ENCODE assay signal across 11 cellular contexts in the genomic region with DNA sequence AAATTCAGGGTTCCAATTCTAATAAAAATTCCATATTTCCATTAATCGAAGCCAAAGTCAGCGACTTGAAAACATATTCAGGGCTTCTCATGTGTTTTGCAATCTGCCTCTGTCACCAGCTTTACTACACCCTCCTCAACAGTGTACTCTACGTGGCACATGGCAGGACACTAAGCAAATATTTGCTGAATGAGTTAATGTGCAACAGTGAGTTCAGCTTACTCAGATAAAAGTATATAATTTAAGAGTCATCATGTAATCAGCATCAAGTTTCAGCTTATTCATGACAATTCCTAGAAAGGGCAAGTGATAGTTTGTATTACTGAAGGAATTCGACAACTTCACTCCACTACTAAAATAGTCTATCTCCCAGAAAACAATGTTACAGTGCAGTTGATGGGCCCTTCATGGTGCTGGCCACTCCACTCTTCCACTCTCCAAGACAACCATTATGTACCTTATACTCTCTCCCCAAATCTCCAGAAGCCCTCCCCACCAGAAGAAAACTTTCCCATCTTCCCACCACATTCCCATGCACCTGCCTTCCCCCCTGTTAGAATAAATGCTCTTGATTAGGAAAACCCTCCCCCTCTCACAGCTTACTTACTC.
DNase-seq lines count a peak whose midpoint lies in the region; ATAC-seq and TF ChIP-seq lines count a peak whose summit lies in the region.
"Had no signal": no experiment of that assay in that cellular context is flagged by ENCODE, and none has a peak within 500 bp of the region (broad histone marks: within the 10 kb centered on the region; RNA-seq: fewer than 3 reads in every experiment).

No MANE protein-coding gene starts in this region.

- TF ChIP-seq CTCF in RWPE1 (conservative IDR thresholded peaks at IDR 0.05; ENCODE audit: low read depth) (no peak), fibroblast of villous mesenchyme (IDR thresholded peaks at IDR 0.05; ENCODE audit: insufficient read depth, low read depth, low read length) (no peak), upper lobe of right lung (IDR thresholded peaks at IDR 0.05) (no peak)

- no peaks in the 10 kb centered on the region for H3K27me3 ChIP-seq in upper lobe of right lung

- POLR2A ChIA-PET in RWPE1 (lab: Yijun Ruan, JAX; ENCODE audit: low non-redundant PET), result no interaction called here

- ATAC-seq in upper lobe of right lung (peak; percentile 96), sciatic nerve (no peak)
- ATAC-seq: activated CD8-positive, alpha-beta T cell treated with anti-CD3 and anti-CD28 coated beads for 36 hours had no signal

- H3K36me3 ChIP-seq in upper lobe of right lung, result no peaks in the 10 kb centered on the region
- H3K36me3 ChIP-seq: HAP-1 had no signal

- H3K4me3 ChIP-seq in fibroblast of villous mesenchyme (ENCODE audit: low read depth, low read length) (no peak overlapping the region), upper lobe of right lung (no peak overlapping the region)
- H3K4me3 ChIP-seq: HAP-1 had no signal

- intact Hi-C loops in upper lobe of right lung (cut with DNase I) (no loop called here), sciatic nerve (cut with DNase I) (no loop called here)

- peak; percentile 3 for DNase-seq in SIG-M5 treated with dmso at 0.1 percent for 504 hours (lab: John Stamatoyannopoulos, UW; ENCODE audit: unreplicated experiment)
- DNase-seq in SIG-M5 (lab: John Stamatoyannopoulos, UW), result no peak
- DNase-seq in RWPE1 (ENCODE audit: low spot score), result peak; percentile 67
- DNase-seq in fibroblast of villous mesenchyme (ENCODE audit: low read depth), result peak; percentile 62
- no peak for DNase-seq in upper lobe of right lung
- DNase-seq in activated CD4-positive, alpha-beta T cell treated with anti-CD3 and anti-CD28 coated beads, Interleukin-2, amount 50 U/mL, for 4 hours, result no peak
- no peak for DNase-seq in sciatic nerve (ENCODE audit: low spot score)
- no peak for DNase-seq in inferior parietal cortex (ENCODE audit: extremely low spot score)
- DNase-seq: activated CD8-positive, alpha-beta T cell treated with anti-CD3 and anti-CD28 coated beads for 36 hours had no signal

- H3K27ac ChIP-seq in RWPE1 (no peak overlapping the region), upper lobe of right lung (no peak overlapping the region)
- H3K27ac ChIP-seq: KMS-11 had no signal

- H3K9me3 ChIP-seq in upper lobe of right lung, result no peaks in the 10 kb centered on the region
- H3K9me3 ChIP-seq: HAP-1 had no signal

- no peaks in the 10 kb centered on the region for H3K4me1 ChIP-seq in upper lobe of right lung
- H3K4me1 ChIP-seq: HAP-1 had no signal

- CTCF ChIA-PET in RWPE1 (lab: Yijun Ruan, JAX), result interaction anchor here (0.7 kb wide), 1 partner anchor 392 kb away, joined by 4 read pairs; no protein-coding TSS in a partner anchor

Comparison
In these comparisons a context has a peak if more than half of its experiments do, and no peak if none do; other contexts are left out.
1. DNase-seq: peak in SIG-M5 treated with dmso at 0.1 percent for 504 hours (single experiment), RWPE1 (single experiment) and fibroblast of villous mesenchyme (single experiment); none in SIG-M5 (single experiment), upper lobe of right lung (single experiment), activated CD4-positive, alpha-beta T cell treated with anti-CD3 and anti-CD28 coated beads, Interleukin-2, amount 50 U/mL, for 4 hours (0 of 2), sciatic nerve (single experiment) and inferior parietal cortex (single experiment).